13 cellular contexts compared by ENCODE assay signal in genomic region chr10:30985552-30985951, GRCh38. TPM values are rescaled to one million over a fixed set of nuclear protein-coding genes. Genes with fewer than 3 reads are reported as not detected.
DNase-seq lines count a peak whose midpoint lies in the region; ATAC-seq and TF ChIP-seq lines count a peak whose summit lies in the region.
"Had no signal": no experiment of that assay in that cellular context is flagged by ENCODE, and none has a peak within 500 bp of the region (broad histone marks: within the 10 kb centered on the region; RNA-seq: fewer than 3 reads in every experiment).

No MANE protein-coding gene starts in this region.

- no peaks in the 10 kb centered on the region for H3K27me3 ChIP-seq in smooth muscle cell (ENCODE audit: low read depth)

- no peaks in the 10 kb centered on the region for H3F3A ChIP-seq in smooth muscle cell (ENCODE audit: low read depth)

- no peaks in the 10 kb centered on the region for H3K27me3 Mint-ChIP-seq in nephron progenitor cell (ENCODE audit: low read depth, poor library complexity)
- H3K27me3 Mint-ChIP-seq: activated naive CD8-positive, alpha-beta T cell had no signal

- H3K4me3 Mint-ChIP-seq in nephron progenitor cell, result no peak overlapping the region
- H3K4me3 Mint-ChIP-seq: activated naive CD8-positive, alpha-beta T cell had no signal

- DNase-seq in activated CD4-positive, CD25-positive, alpha-beta regulatory T cell (lab: John Stamatoyannopoulos, UW), result no peak
- DNase-seq in RWPE1 (ENCODE audit: low spot score) (peak; percentile 36), epithelial cell of prostate (ENCODE audit: low read depth, low spot score) (no peak), smooth muscle cell (lab: John Stamatoyannopoulos, UW; ENCODE audit: unreplicated experiment) (no peak), nephron progenitor cell (no peak), mucosa of descending colon (no peak)
- DNase-seq: activated CD8-positive, alpha-beta memory T cell treated with anti-CD3 and anti-CD28 coated beads for 24 hours; glutamatergic neuron; nucleus accumbens; stimulated activated CD4-positive, alpha-beta T cell treated with anti-CD3 and anti-CD28 coated beads, Interleukin-12 subunit alpha, Interleukin-12 subunit beta, amount 100 ng/mL, for 4 hours had no signal

- peak overlapping the region; percentile 7 for H3K9ac ChIP-seq in smooth muscle cell (ENCODE audit: low read depth)

- TF ChIP-seq CTCF in RWPE1 (conservative IDR thresholded peaks at IDR 0.05; ENCODE audit: low read depth), result no peak
- TF ChIP-seq CTCF in smooth muscle cell (IDR thresholded peaks at IDR 0.05; ENCODE audit: borderline replicate concordance, insufficient read depth, poor library complexity, severe bottlenecking), result no peak
- no peak for TF ChIP-seq CTCF in nephron progenitor cell (IDR thresholded peaks at IDR 0.05)
- no peak for TF ChIP-seq CTCF in mucosa of descending colon (IDR thresholded peaks at IDR 0.05)

- peaks cover 7% of the 10 kb centered on the region for H3K4me1 ChIP-seq in smooth muscle cell (ENCODE audit: low read depth)
- peaks cover 4% of the 10 kb centered on the region for H3K4me1 ChIP-seq in mucosa of descending colon (ENCODE audit: low read depth)

- peak overlapping the region; percentile 34 for H3K4me2 ChIP-seq in smooth muscle cell

- H3K27ac ChIP-seq in RWPE1, result no peak overlapping the region
- peak overlapping the region; percentile 82 for H3K27ac ChIP-seq in epithelial cell of prostate
- H3K27ac ChIP-seq in smooth muscle cell (ENCODE audit: low read depth), result peak overlapping the region; percentile 85

- no peaks in the 10 kb centered on the region for H3K79me2 ChIP-seq in smooth muscle cell (ENCODE audit: low read depth)

- H3K36me3 ChIP-seq in smooth muscle cell (ENCODE audit: low read depth), result no peaks in the 10 kb centered on the region
- no peaks in the 10 kb centered on the region for H3K36me3 ChIP-seq in mucosa of descending colon (ENCODE audit: low read depth)

- H3K36me3 Mint-ChIP-seq in nephron progenitor cell (ENCODE audit: low read depth), result peaks cover 11% of the 10 kb centered on the region

- H3K27ac Mint-ChIP-seq in nephron progenitor cell, result no peak overlapping the region
- H3K27ac Mint-ChIP-seq: activated naive CD8-positive, alpha-beta T cell had no signal

- H3K4me3 ChIP-seq in smooth muscle cell, result no peak overlapping the region
- no peak overlapping the region for H3K4me3 ChIP-seq in mucosa of descending colon

- POLR2A ChIA-PET in RWPE1 (lab: Yijun Ruan, JAX; ENCODE audit: low non-redundant PET), result no interaction called here

- 29% methylated on average over 1 of the region's 1 CpG for WGBS in smooth muscle cell (ENCODE audit: low lambda C conversion rate)

- no peaks in the 10 kb centered on the region for H3K4me1 Mint-ChIP-seq in nephron progenitor cell

- peak; percentile 47 to 59 for ATAC-seq in activated CD4-positive, CD25-positive, alpha-beta regulatory T cell treated with anti-CD3 and anti-CD28 coated beads, Interleukin-2, amount 50 U/mL, for 24 hours
- no peak for ATAC-seq in GM21526 (IDR thresholded peaks at IDR 0.05; ENCODE audit: low FRiP score, unreplicated experiment)
- ATAC-seq in mucosa of descending colon, result no peak

- intact Hi-C loops in mucosa of descending colon (cut with DNase I, micrococcal nuclease), result no loop called here

- H3K9me3 ChIP-seq in smooth muscle cell (replicated peaks; ENCODE audit: low read depth), result no peaks in the 10 kb centered on the region
- H3K9me3 ChIP-seq in mucosa of descending colon, result no peaks in the 10 kb centered on the region

- CTCF ChIA-PET in RWPE1 (lab: Yijun Ruan, JAX), result no interaction called here

- H2AFZ ChIP-seq in smooth muscle cell (ENCODE audit: low read depth), result no peak overlapping the region

- no peaks in the 10 kb centered on the region for H4K20me1 ChIP-seq in smooth muscle cell (ENCODE audit: low read depth)

- H3K9me3 Mint-ChIP-seq in nephron progenitor cell, result peaks cover 6% of the 10 kb centered on the region

RNA-seq across cellular contexts. Expression of gene ZNF438, which starts 46.1 kb away (rescaled TPM):
- total RNA-seq in smooth muscle cell (3.4 TPM in 2 replicates), mucosa of descending colon (10 to 100 TPM in 1 of 3 donors, 1 to 10 TPM in 2; 4.7 to 12.3 (median 5.0) TPM)
- 2.8 and 3.2 TPM in 2 replicates for polyA plus RNA-seq in smooth muscle cell

Comparison
In these comparisons a context has a peak if more than half of its experiments do, and no peak if none do; other contexts are left out.
1. ATAC-seq: peak in activated CD4-positive, CD25-positive, alpha-beta regulatory T cell treated with anti-CD3 and anti-CD28 coated beads, Interleukin-2, amount 50 U/mL, for 24 hours (2 of 2); none in GM21526 (single experiment) and mucosa of descending colon (single experiment).